In the genomic region with DNA sequence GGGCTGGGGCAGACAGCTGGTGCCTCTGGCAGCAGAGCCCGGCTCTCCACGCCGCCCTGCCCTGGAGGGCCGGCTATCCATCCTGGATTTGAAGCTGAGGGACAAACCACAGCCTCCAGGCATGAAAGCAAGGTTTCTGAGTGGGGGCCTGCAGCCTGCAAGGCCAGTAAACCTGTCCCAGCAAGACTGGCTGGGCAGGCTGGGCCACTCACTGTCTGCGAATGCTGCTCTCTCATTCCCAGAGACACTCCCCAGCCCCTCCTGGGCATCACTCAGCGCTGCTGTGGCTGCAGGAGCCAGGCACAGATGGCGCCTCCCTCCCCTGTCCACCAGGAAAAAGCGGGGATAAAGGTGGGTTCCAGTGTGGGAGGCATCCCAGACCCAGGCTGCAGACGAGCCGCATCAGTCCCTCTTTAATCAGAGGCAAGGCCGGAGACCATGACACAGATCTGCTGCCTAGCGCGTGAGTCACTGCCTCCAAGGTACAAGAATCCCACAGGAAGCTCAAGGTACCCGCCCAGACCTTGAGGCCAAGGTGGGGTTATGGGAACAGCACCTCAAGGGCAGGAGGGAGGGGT, we compare ENCODE assay signal across 9 cellular contexts.
DNase-seq lines count a peak whose midpoint lies in the region; ATAC-seq and TF ChIP-seq lines count a peak whose summit lies in the region.
"Had no signal": no experiment of that assay in that cellular context is flagged by ENCODE, and none has a peak within 500 bp of the region (broad histone marks: within the 10 kb centered on the region; RNA-seq: fewer than 3 reads in every experiment).

No MANE protein-coding gene starts in this region.

- H3K4me3 ChIP-seq in hepatocyte = no peak overlapping the region
- H3K4me3 ChIP-seq: pancreas had no signal

- WGBS in hepatocyte (ENCODE audit: low lambda C conversion rate, missing lambda C conversion rate) = 38% methylated on average over 14 of the region's 14 CpGs

- H3K27ac ChIP-seq in hepatocyte = peak overlapping the region; percentile 91
- H3K27ac ChIP-seq: pancreas had no signal

- no peaks in the 10 kb centered on the region for H3K9me3 ChIP-seq in hepatocyte (ENCODE audit: low read depth)
- H3K9me3 ChIP-seq: pancreas had no signal

- peak overlapping the region; percentile 38 for H3K4me2 ChIP-seq in hepatocyte

- peaks cover 21% of the 10 kb centered on the region for H4K20me1 ChIP-seq in hepatocyte (ENCODE audit: insufficient read depth, poor library complexity, severe bottlenecking)

- H3K36me3 ChIP-seq in hepatocyte (replicated peaks; ENCODE audit: insufficient read depth, low read depth) = no peaks in the 10 kb centered on the region
- H3K36me3 ChIP-seq: pancreas had no signal

- no peak for TF ChIP-seq CTCF in hepatocyte (IDR thresholded peaks at IDR 0.05; ENCODE audit: poor library complexity)

- no peak overlapping the region for H2AFZ ChIP-seq in hepatocyte

- peaks cover 37% of the 10 kb centered on the region for H3K4me1 ChIP-seq in hepatocyte (ENCODE audit: insufficient read depth)

- H3K79me2 ChIP-seq in hepatocyte = peaks cover 89% of the 10 kb centered on the region

- H3K9me2 ChIP-seq in hepatocyte (replicated peaks; ENCODE audit: insufficient read depth) = no peaks in the 10 kb centered on the region

- ATAC-seq in HG03565 (IDR thresholded peaks at IDR 0.05; ENCODE audit: unreplicated experiment) = no peak

- DNase-seq in NCI-H510A treated with DMSO at 0.1 percent for 48 hours (lab: John Stamatoyannopoulos, UW) (peak; percentile 8), NCI-H510A (lab: John Stamatoyannopoulos, UW) (no peak), SW 1271 (lab: John Stamatoyannopoulos, UW) (peak; percentile 56 to 83), hepatocyte (ENCODE audit: low spot score) (peak; percentile 83), ureter (ENCODE audit: low spot score) (peak; percentile 80), NCI-H2227 treated with DMSO at 0.1 percent for 48 hours (lab: John Stamatoyannopoulos, UW) (no peak), activated gamma-delta T cell treated with Interleukin-2 at 50 U/mL for 16 hours (no peak)
- DNase-seq: pancreas had no signal

- H3K27me3 ChIP-seq in hepatocyte = no peaks in the 10 kb centered on the region
- H3K27me3 ChIP-seq: pancreas had no signal

Comparison
In these comparisons a context has a peak if more than half of its experiments do, and no peak if none do; other contexts are left out.
1. DNase-seq: peak in NCI-H510A treated with DMSO at 0.1 percent for 48 hours (single experiment), SW 1271 (2 of 2), hepatocyte (single experiment) and ureter (single experiment); none in NCI-H510A (single experiment), NCI-H2227 treated with DMSO at 0.1 percent for 48 hours (single experiment) and activated gamma-delta T cell treated with Interleukin-2 at 50 U/mL for 16 hours (single experiment).